In genomic region chr2:25164526-25164925, GRCh38 we compare ENCODE assay signal across 29 cellular contexts.
"Had no signal": no experiment of that assay in that cellular context is flagged by ENCODE, and none has a peak within 500 bp of the region (broad histone marks: within the 10 kb centered on the region; RNA-seq: fewer than 3 reads in every experiment).

No MANE protein-coding gene starts in this region.

- H3K36me3 Mint-ChIP-seq: activated naive CD8-positive, alpha-beta T cell treated with anti-CD3 and anti-CD28 coated beads, Interleukin-2, amount 10 ng/mL, durations not matched to agents 7 days and 5 days had no signal

- ATAC-seq: activated T-cell treated with anti-CD3 and anti-CD28 coated beads, Interleukin-2, amount 50 U/mL, for 4 hours; activated T-helper 17 cell treated with anti-CD3 and anti-CD28 coated beads, Interleukin-2, amount 50 U/mL, for 72 hours; body of pancreas; Panc1; Right ventricle myocardium inferior had no signal

- H3K27ac ChIP-seq: adrenal gland, body of pancreas, SK-N-MC had no signal

- H3K9me3 ChIP-seq: adrenal gland, body of pancreas, MG63 had no signal

- H3K27me3 ChIP-seq: body of pancreas had no signal

- H3K36me3 ChIP-seq: adrenal gland, MG63 had no signal

- H3K9me3 Mint-ChIP-seq: activated B cell treated with CpG ODN at 0.5 μM for 24 hours; activated CD4-positive, alpha-beta T cell treated with anti-CD3 and anti-CD28 coated beads, Interleukin-2, amount 10 ng/mL, durations not matched to agents 24 days and 14 days; activated naive CD8-positive, alpha-beta T cell treated with anti-CD3 and anti-CD28 coated beads, Interleukin-2, amount 10 ng/mL, durations not matched to agents 7 days and 5 days; activated T-cell treated with anti-CD3 and anti-CD28 coated beads, Interleukin-2, amount 50 U/mL, for 4 hours; activated T-helper 17 cell treated with anti-CD3 and anti-CD28 coated beads, Interleukin-2, amount 50 U/mL, for 72 hours had no signal

- DNase-seq: activated B cell treated with CpG ODN at 0.5 μM for 24 hours; activated CD4-positive, alpha-beta T cell treated with anti-CD3 and anti-CD28 coated beads for 1 hour; activated CD4-positive, alpha-beta T cell treated with anti-CD3 and anti-CD28 coated beads, Interleukin-2, amount 10 ng/mL, durations not matched to agents 24 days and 14 days; activated CD4-positive, alpha-beta T cell treated with anti-CD3 and anti-CD28 coated beads, Interleukin-2, amount 50 U/mL, for 48 hours; activated CD8-positive, alpha-beta memory T cell treated with anti-CD3 and anti-CD28 coated beads for 24 hours; activated gamma-delta T cell; activated naive CD4-positive, alpha-beta T cell treated with anti-CD3 and anti-CD28 coated beads for 36 hours; activated naive CD8-positive, alpha-beta T cell treated with anti-CD3 and anti-CD28 coated beads, Interleukin-2, amount 10 ng/mL, durations not matched to agents 7 days and 5 days; activated T-cell treated with anti-CD3 and anti-CD28 coated beads, Interleukin-2, amount 50 U/mL, for 4 hours; adrenal gland; anterior cingulate cortex; body of pancreas; MG63; MV-4-11; NCI-H1092 treated with DMSO at 0.1 percent for 48 hours; NCI-H1417 treated with DMSO at 0.1 percent for 48 hours; NCI-H1694; NCI-H2029 treated with DMSO at 0.1 percent for 48 hours; NCI-H345; NCI-H510A treated with DMSO at 0.1 percent for 48 hours; NCI-H69; NK-92 treated with Interleukin-12 subunit alpha and Interleukin-12 subunit beta, amount 100 ng/mL, for 24 hours; OCI-M1; RPMI8226; T-helper 9 cell had no signal

- H3K4me3 ChIP-seq: adrenal gland, body of pancreas, MG63, SK-N-MC had no signal

- H3K27ac Mint-ChIP-seq: activated B cell treated with CpG ODN at 0.5 μM for 24 hours; activated CD4-positive, alpha-beta T cell treated with anti-CD3 and anti-CD28 coated beads, Interleukin-2, amount 10 ng/mL, durations not matched to agents 24 days and 14 days; activated naive CD4-positive, alpha-beta T cell treated with anti-CD3 and anti-CD28 coated beads for 36 hours; activated naive CD8-positive, alpha-beta T cell treated with anti-CD3 and anti-CD28 coated beads, Interleukin-2, amount 10 ng/mL, durations not matched to agents 7 days and 5 days; activated T-helper 17 cell treated with anti-CD3 and anti-CD28 coated beads, Interleukin-2, amount 50 U/mL, for 72 hours had no signal

- H3K4me1 Mint-ChIP-seq: activated T-helper 17 cell treated with anti-CD3 and anti-CD28 coated beads, Interleukin-2, amount 50 U/mL, for 72 hours had no signal

- H3K4me3 Mint-ChIP-seq: activated B cell treated with CpG ODN at 0.5 μM for 24 hours; activated CD4-positive, alpha-beta T cell treated with anti-CD3 and anti-CD28 coated beads, Interleukin-2, amount 10 ng/mL, durations not matched to agents 24 days and 14 days; activated naive CD4-positive, alpha-beta T cell treated with anti-CD3 and anti-CD28 coated beads for 36 hours; activated naive CD8-positive, alpha-beta T cell treated with anti-CD3 and anti-CD28 coated beads, Interleukin-2, amount 10 ng/mL, durations not matched to agents 7 days and 5 days; activated T-cell treated with anti-CD3 and anti-CD28 coated beads, Interleukin-2, amount 50 U/mL, for 4 hours; activated T-helper 17 cell treated with anti-CD3 and anti-CD28 coated beads, Interleukin-2, amount 50 U/mL, for 72 hours had no signal
